20 cellular contexts compared by ENCODE assay signal in genomic region chrX:132390817-132391216, GRCh38.
DNase-seq lines count a peak whose midpoint lies in the region; ATAC-seq, FAIRE-seq and TF ChIP-seq lines count a peak whose summit lies in the region.
"Had no signal": no experiment of that assay in that cellular context is flagged by ENCODE, and none has a peak within 500 bp of the region (broad histone marks: within the 10 kb centered on the region; RNA-seq: fewer than 3 reads in every experiment).

No MANE protein-coding gene starts in this region.

- intact Hi-C loops in HepG2 (cut with micrococcal nuclease; ENCODE audit: unreplicated experiment): no loop called here
- intact Hi-C loops in right lobe of liver (cut with DNase I): no loop called here
- intact Hi-C loops in esophagus muscularis mucosa (cut with DNase I): no loop called here
- intact Hi-C loops in PC-9 (cut with micrococcal nuclease; ENCODE audit: unreplicated experiment): no loop called here

- no peak for DNase-seq in HepG2 (ENCODE audit: low spot score)
- DNase-seq in right lobe of liver: no peak
- no peak for DNase-seq in astrocyte (ENCODE audit: low read depth)
- DNase-seq in esophagus muscularis mucosa (ENCODE audit: extremely low spot score): no peak
- DNase-seq in PC-9: no peak
- DNase-seq: AML-193; Caco-2; Calu3; CD4-positive, alpha-beta T cell; CD8-positive, alpha-beta T cell; DMS79 treated with DMSO at 0.1 percent for 48 hours; GF-D8 had no signal

- no peak overlapping the region for H3K4me3 ChIP-seq in HepG2 (replicated peaks in 1 of 3; ENCODE audit: insufficient read depth in 1 of 3, low read depth in 2 of 3, low read length in 3 of 3)
- no peak overlapping the region for H3K4me3 ChIP-seq in right lobe of liver
- H3K4me3 ChIP-seq in astrocyte (ENCODE audit: insufficient read depth, low read depth, low read length): no peak overlapping the region
- H3K4me3 ChIP-seq in esophagus muscularis mucosa: no peak overlapping the region
- no peak overlapping the region for H3K4me3 ChIP-seq in PC-9
- H3K4me3 ChIP-seq: A549; BLaER1 treated with 17β-estradiol and CSF1 and Interleukin-3, amounts not matched to agents 10 nM and 100 nM had no signal

- ATAC-seq in HepG2: no peak
- no peak for ATAC-seq in right lobe of liver
- ATAC-seq: A549; CD8-positive, alpha-beta T cell had no signal

- H3K4me2 ChIP-seq in HepG2 (ENCODE audit: low read depth, low read length): no peak overlapping the region
- H3K4me2 ChIP-seq in astrocyte (ENCODE audit: low read length): no peak overlapping the region
- H3K4me2 ChIP-seq in PC-9: no peak overlapping the region
- H3K4me2 ChIP-seq: A549; BLaER1 treated with 17β-estradiol and CSF1 and Interleukin-3, amounts not matched to agents 10 nM and 100 nM had no signal

- CTCF ChIA-PET in HepG2 (lab: Yijun Ruan, JAX; ENCODE audit: low intra/inter-chr PET ratio, low total read pairs): no interaction called here
- CTCF ChIA-PET in PC-9 (lab: Charles Lee): no interaction called here

- H3K27ac ChIP-seq in HepG2 (ENCODE audit: extremely low read length, insufficient read depth, low read length) (no peak overlapping the region), right lobe of liver (no peak overlapping the region), astrocyte (ENCODE audit: low read depth, low read length) (no peak overlapping the region), esophagus muscularis mucosa (replicated peaks in 1 of 4) (no peak overlapping the region), PC-9 (no peak overlapping the region)
- H3K27ac ChIP-seq: 22Rv1; A549; BLaER1 treated with 17β-estradiol and CSF1 and Interleukin-3, amounts not matched to agents 10 nM and 100 nM; C4-2B had no signal

- H3K27me3 ChIP-seq in HepG2 (ENCODE audit: control insufficient read depth in 1 of 2, insufficient read depth in 2 of 2, low read length in 2 of 2) (no peaks in the 10 kb centered on the region), right lobe of liver (no peaks in the 10 kb centered on the region), astrocyte (ENCODE audit: insufficient read depth, low read length) (no peaks in the 10 kb centered on the region), esophagus muscularis mucosa (no peaks in the 10 kb centered on the region), PC-9 (ENCODE audit: insufficient read depth, low read depth) (no peaks in the 10 kb centered on the region)

- TF ChIP-seq RAD21 in HepG2 (CRISPR knock-in tag; IDR thresholded peaks at IDR 0.05): no peak

- WGBS in HepG2 (ENCODE audit: low lambda C conversion rate): 98% methylated on average over 5 of the region's 9 CpGs
- 78% methylated on average over 8 of the region's 9 CpGs for WGBS in right lobe of liver (ENCODE audit: insufficient coverage, low coverage, low lambda C conversion rate, missing lambda C conversion rate)
- WGBS in esophagus muscularis mucosa: 79% methylated on average over 9 of the region's 9 CpGs

- TF ChIP-seq POLR2A in HepG2 (IDR thresholded peaks at IDR 0.05; ENCODE audit: insufficient read depth in 1 of 2, low read depth in 2 of 2, low read length in 2 of 2): no peak
- no peak for TF ChIP-seq POLR2A in right lobe of liver (IDR thresholded peaks at IDR 0.05)
- TF ChIP-seq POLR2A in esophagus muscularis mucosa (IDR thresholded peaks at IDR 0.05; ENCODE audit: low read depth): no peak

- H3K27me3 Mint-ChIP-seq in astrocyte (ENCODE audit: low read depth, unreplicated experiment): no peaks in the 10 kb centered on the region
- H3K27me3 Mint-ChIP-seq: B cell; CD4-positive, alpha-beta T cell had no signal

- peaks cover 0 to 43% of the 10 kb centered on the region in 2 experiments for H3K36me3 ChIP-seq in HepG2 (replicated peaks in 1 of 2; ENCODE audit: control insufficient read depth in 1 of 2, insufficient read depth in 2 of 2, low read length in 2 of 2)
- H3K36me3 ChIP-seq in right lobe of liver: peaks cover 0 to 10% (median 4%) of the 10 kb centered on the region in 4 donors
- H3K36me3 ChIP-seq in astrocyte (ENCODE audit: insufficient read depth, low read length): no peaks in the 10 kb centered on the region
- H3K36me3 ChIP-seq in esophagus muscularis mucosa: no peaks in the 10 kb centered on the region
- H3K36me3 ChIP-seq in PC-9 (ENCODE audit: low read depth): no peaks in the 10 kb centered on the region

- H3K79me2 ChIP-seq in HepG2 (ENCODE audit: insufficient read depth, low read length) (peaks cover 11% of the 10 kb centered on the region), astrocyte (ENCODE audit: insufficient read depth, low read length) (no peaks in the 10 kb centered on the region), PC-9 (ENCODE audit: low read depth) (no peaks in the 10 kb centered on the region)

- no peak for TF ChIP-seq EP300 in HepG2 (IDR thresholded peaks at IDR 0.05; ENCODE audit: low read depth in 2 of 2, low read length in 2 of 2)
- no peak for TF ChIP-seq EP300 in HepG2 (CRISPR knock-in tag; IDR thresholded peaks at IDR 0.05; ENCODE audit: borderline replicate concordance)
- no peak for TF ChIP-seq EP300 in esophagus muscularis mucosa (IDR thresholded peaks at IDR 0.05)

- in situ Hi-C loops in HepG2 (cut with HindIII; ENCODE audit: extremely low pct_ligation_motif_present, low pct_unique_long_range_greater_than_20kb): no loop called here

- BruUV-seq in HepG2 (replicated peaks; lab: Mats Ljungman, UMichigan) (no TSS peak), PC-9 (replicated peaks; lab: Mats Ljungman, UMichigan) (no TSS peak)

- H3K9me3 ChIP-seq in HepG2 (ENCODE audit: low read length): no peaks in the 10 kb centered on the region
- H3K9me3 ChIP-seq in right lobe of liver: no peaks in the 10 kb centered on the region
- H3K9me3 ChIP-seq in astrocyte (ENCODE audit: insufficient read depth, low read depth, low read length): no peaks in the 10 kb centered on the region
- no peaks in the 10 kb centered on the region for H3K9me3 ChIP-seq in esophagus muscularis mucosa
- no peaks in the 10 kb centered on the region for H3K9me3 ChIP-seq in PC-9 (ENCODE audit: insufficient read depth, low read depth)
- H3K9me3 ChIP-seq: A549; BLaER1 treated with 17β-estradiol and CSF1 and Interleukin-3, amounts not matched to agents 10 nM and 100 nM; Caco-2 had no signal

- POLR2A ChIA-PET in HepG2 (lab: Yijun Ruan, JAX) (no interaction called here), PC-9 (lab: Charles Lee; ENCODE audit: unreplicated experiment) (no interaction called here)

- FAIRE-seq in HepG2 (lab: Jason Lieb, UNC) (no peak), astrocyte (lab: Jason Lieb, UNC) (peak; percentile 39)
- FAIRE-seq: A549, D721Med, G401.6, GM12891 had no signal

- H3K9me3 Mint-ChIP-seq in astrocyte (ENCODE audit: unreplicated experiment): no peaks in the 10 kb centered on the region
- H3K9me3 Mint-ChIP-seq: CD4-positive, alpha-beta T cell; CD8-positive, alpha-beta T cell had no signal

- H3K4me1 Mint-ChIP-seq in astrocyte (ENCODE audit: low read depth, unreplicated experiment): no peaks in the 10 kb centered on the region

- H3K36me3 Mint-ChIP-seq in astrocyte (ENCODE audit: low read depth, unreplicated experiment): no peaks in the 10 kb centered on the region

- no peak overlapping the region for H3K27ac Mint-ChIP-seq in astrocyte (ENCODE audit: unreplicated experiment)
- H3K27ac Mint-ChIP-seq: B cell; CD4-positive, alpha-beta T cell; CD8-positive, alpha-beta T cell had no signal

- H4K20me1 ChIP-seq in HepG2 (ENCODE audit: insufficient read depth, low read length): 0 out of 2 replicates have a peak, but pooled peaks cover 6% of the 10 kb centered on the region
- no peaks in the 10 kb centered on the region for H4K20me1 ChIP-seq in astrocyte (ENCODE audit: insufficient read depth, low read length)
- no peaks in the 10 kb centered on the region for H4K20me1 ChIP-seq in PC-9 (ENCODE audit: insufficient read depth)

- H3K4me1 ChIP-seq in HepG2 (ENCODE audit: insufficient read depth, low read length) (peaks cover 26% of the 10 kb centered on the region), right lobe of liver (no peaks in the 10 kb centered on the region), astrocyte (ENCODE audit: insufficient read depth, low read length) (no peaks in the 10 kb centered on the region), esophagus muscularis mucosa (no peaks in the 10 kb centered on the region), PC-9 (replicated peaks; ENCODE audit: insufficient read depth) (no peaks in the 10 kb centered on the region)
- H3K4me1 ChIP-seq: A549 had no signal

- 0 out of 2 replicates have a peak, but pooled peaks cover 1% of the 10 kb centered on the region for H3F3A ChIP-seq in PC-9 (ENCODE audit: insufficient read depth, low read depth)

- no peak overlapping the region for H2AFZ ChIP-seq in HepG2 (ENCODE audit: low read length)
- no peak overlapping the region for H2AFZ ChIP-seq in astrocyte (ENCODE audit: low read depth, low read length)
- no peak overlapping the region for H2AFZ ChIP-seq in PC-9

- H3K9ac ChIP-seq in HepG2 (ENCODE audit: insufficient read depth, low read depth, low read length): no peak overlapping the region
- H3K9ac ChIP-seq in astrocyte (ENCODE audit: low read length): no peak overlapping the region
- H3K9ac ChIP-seq: BLaER1 treated with 17β-estradiol and CSF1 and Interleukin-3, amounts not matched to agents 10 nM and 100 nM had no signal

- H3K9me2 ChIP-seq in PC-9 (ENCODE audit: insufficient read depth): no peaks in the 10 kb centered on the region

- TF ChIP-seq CTCF in HepG2 (CRISPR knock-in tag; IDR thresholded peaks at IDR 0.05) (no peak), right lobe of liver (IDR thresholded peaks at IDR 0.05) (no peak), astrocyte (IDR thresholded peaks at IDR 0.05; ENCODE audit: insufficient read depth, low read depth, low read length) (no peak), esophagus muscularis mucosa (IDR thresholded peaks at IDR 0.05) (no peak), PC-9 (conservative IDR thresholded peaks at IDR 0.05) (no peak)

- no peak overlapping the region for H3K4me3 Mint-ChIP-seq in astrocyte (ENCODE audit: unreplicated experiment)
- H3K4me3 Mint-ChIP-seq: B cell; CD4-positive, alpha-beta T cell; CD8-positive, alpha-beta T cell had no signal

TF ChIP-seq in HepG2, 621 proteins besides CTCF, POLR2A, EP300 and RAD21:
- TF ChIP-seq PRMT3 (CRISPR knock-in tag; IDR thresholded peaks at IDR 0.05; ENCODE audit: borderline replicate concordance, low read depth): no peak
- TF ChIP-seq RBM22 (optimal IDR thresholded peaks at IDR 0.05; ENCODE audit: low read length): peak; percentile 69
TF ChIP-seq in HepG2: peak in this region for 1.
